In the genomic region with DNA sequence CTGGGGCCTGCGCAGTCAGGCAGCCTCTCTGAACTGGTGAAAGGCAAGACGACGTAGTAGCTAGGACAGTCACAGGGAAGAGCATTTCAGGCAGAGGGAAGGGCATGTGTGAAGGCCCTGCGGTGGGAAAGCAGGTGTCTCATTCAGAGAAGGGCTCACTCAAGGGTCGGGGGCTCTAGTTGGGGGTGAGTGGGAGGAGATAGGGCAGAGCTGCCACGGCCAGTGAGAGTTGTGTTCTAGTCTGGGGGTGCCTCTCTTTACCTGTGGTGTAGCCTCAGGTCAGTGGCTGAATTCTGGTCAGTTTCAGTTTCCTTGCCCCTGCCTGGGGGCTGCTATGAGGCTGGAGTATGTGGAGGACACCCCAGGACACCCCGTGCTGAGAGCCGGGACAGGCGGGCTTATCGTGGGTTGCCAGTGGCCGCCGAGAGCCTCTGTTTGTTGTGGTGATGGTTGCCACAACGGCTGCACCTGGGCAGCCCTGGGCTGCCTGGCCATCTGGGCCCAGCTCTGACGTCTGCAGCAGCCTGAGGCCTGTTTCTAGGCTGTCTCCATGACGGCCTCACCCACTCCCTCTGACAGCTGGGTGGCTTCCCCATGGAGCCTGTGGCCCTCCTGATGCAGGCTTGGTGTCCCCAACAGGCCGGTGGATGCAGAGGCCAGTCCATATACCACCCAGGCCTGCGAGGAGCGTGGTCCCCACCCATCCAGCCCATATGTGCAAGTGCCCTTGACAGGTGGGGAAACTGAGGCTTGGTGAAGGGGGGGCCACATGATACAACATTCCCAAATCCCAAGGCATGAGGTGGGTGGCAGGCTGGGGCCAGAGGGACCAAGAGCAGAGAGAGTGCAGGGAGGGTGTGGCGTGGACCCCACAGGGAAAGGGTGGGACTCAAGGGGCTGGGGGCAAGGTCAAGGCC, we compare ENCODE assay signal across 9 cellular contexts. TPM values are rescaled to one million over a fixed set of nuclear protein-coding genes. Genes with fewer than 3 reads are reported as not detected.
A peak's percentile ranks its signal among the peaks of the same experiment; 100 is the strongest.
DNase-seq lines count a peak whose midpoint lies in the region; ATAC-seq, FAIRE-seq and TF ChIP-seq lines count a peak whose summit lies in the region.
"Had no signal": no experiment of that assay in that cellular context is flagged by ENCODE, and none has a peak within 500 bp of the region (broad histone marks: within the 10 kb centered on the region; RNA-seq: fewer than 3 reads in every experiment).

No MANE protein-coding gene starts in this region.

- TF ChIP-seq POLR2A in A549 (IDR thresholded peaks at IDR 0.05; ENCODE audit: low read length) (no peak), H54 (IDR thresholded peaks at IDR 0.05; ENCODE audit: low read depth, low read length) (0 out of 2 replicates have a peak, but pooled peaks have one; percentile 12), HepG2 (IDR thresholded peaks at IDR 0.05; ENCODE audit: insufficient read depth in 1 of 2, low read depth in 2 of 2, low read length in 2 of 2) (no peak)

- CTCF ChIA-PET in A549 (lab: Yijun Ruan, JAX), result interaction anchor here (0.6 to 1.3 kb wide), 4 partner anchors 13 to 23 kb away, joined by 3 to 4 read pairs (median 3); no protein-coding TSS in a partner anchor
- CTCF ChIA-PET in HepG2 (lab: Yijun Ruan, JAX; ENCODE audit: low intra/inter-chr PET ratio, low total read pairs), result no interaction called here

- H3K9me3 ChIP-seq in A549, result no peaks in the 10 kb centered on the region
- no peaks in the 10 kb centered on the region for H3K9me3 ChIP-seq in HepG2 (ENCODE audit: low read length)
- H3K9me3 ChIP-seq: ovary had no signal

- H3K27ac ChIP-seq in A549 (no peak overlapping the region), HepG2 (ENCODE audit: extremely low read length, insufficient read depth, low read length) (no peak overlapping the region)
- H3K27ac ChIP-seq: ovary had no signal

- TF ChIP-seq CTCF in A549 (IDR thresholded peaks at IDR 0.05) (no peak), bronchial epithelial cell (IDR thresholded peaks at IDR 0.05; ENCODE audit: insufficient read depth, low read length, severe bottlenecking) (no peak), HepG2 (CRISPR knock-in tag; IDR thresholded peaks at IDR 0.05) (no peak)

- H3K36me3 ChIP-seq in bronchial epithelial cell (ENCODE audit: control insufficient read depth, insufficient read depth, low read length) (peaks cover 18% of the 10 kb centered on the region), HepG2 (replicated peaks in 1 of 2; ENCODE audit: control insufficient read depth in 1 of 2, insufficient read depth in 2 of 2, low read length in 2 of 2) (peaks cover 14 to 54% of the 10 kb centered on the region in 2 experiments)
- H3K36me3 ChIP-seq: ovary had no signal

- intact Hi-C loops in HepG2 (cut with micrococcal nuclease; ENCODE audit: unreplicated experiment) (no loop called here), posterior vena cava (cut with DNase I) (no loop called here)

- 64% methylated on average over 19 of the region's 19 CpGs for WGBS in A549 (ENCODE audit: missing lambda C conversion rate)
- 61% methylated on average over 19 of the region's 19 CpGs for WGBS in HepG2 (ENCODE audit: low lambda C conversion rate)

- ATAC-seq in A549, result peak; percentile 8 to 14; a peak in 3 of 6 replicates
- peak; percentile 5; the same call in 1 of the 3 replicates for ATAC-seq in HepG2

- BruUV-seq in HepG2 (replicated peaks; lab: Mats Ljungman, UMichigan), result no TSS peak

- H3K79me2 ChIP-seq in HepG2 (ENCODE audit: insufficient read depth, low read length), result peaks cover 57% of the 10 kb centered on the region

- in situ Hi-C loops in HepG2 (cut with HindIII; ENCODE audit: extremely low pct_ligation_motif_present, low pct_unique_long_range_greater_than_20kb), result no loop called here

- H3K27me3 ChIP-seq in bronchial epithelial cell (ENCODE audit: control insufficient read depth, insufficient read depth, low read length), result no peaks in the 10 kb centered on the region
- H3K27me3 ChIP-seq in HepG2 (ENCODE audit: control insufficient read depth in 1 of 2, insufficient read depth in 2 of 2, low read length in 2 of 2), result no peaks in the 10 kb centered on the region
- H3K27me3 ChIP-seq: ovary had no signal

- FAIRE-seq in A549 (lab: Jason Lieb, UNC) (no peak), H54 (lab: Jason Lieb, UNC) (no peak), bronchial epithelial cell (lab: Jason Lieb, UNC) (peak; percentile 96), HepG2 (lab: Jason Lieb, UNC) (no peak)

- H3K4me1 ChIP-seq in A549, result no peaks in the 10 kb centered on the region; the same call in 2 of the 3 replicates
- no peaks in the 10 kb centered on the region for H3K4me1 ChIP-seq in HepG2 (ENCODE audit: insufficient read depth, low read length)

- no peak overlapping the region for H3K9ac ChIP-seq in HepG2 (ENCODE audit: insufficient read depth, low read depth, low read length)

- H3K4me3 ChIP-seq in A549, result no peak overlapping the region
- no peak overlapping the region for H3K4me3 ChIP-seq in bronchial epithelial cell (ENCODE audit: low read depth, low read length)
- H3K4me3 ChIP-seq in HepG2 (replicated peaks in 1 of 3; ENCODE audit: insufficient read depth in 1 of 3, low read depth in 2 of 3, low read length in 3 of 3), result no peak overlapping the region
- H3K4me3 ChIP-seq: ovary had no signal

- peaks cover 55% of the 10 kb centered on the region; the same call in 1 of the 2 replicates for H4K20me1 ChIP-seq in HepG2 (ENCODE audit: insufficient read depth, low read length)

- TF ChIP-seq RAD21 in A549 (conservative IDR thresholded peaks at IDR 0.05 in 1 of 2, IDR thresholded peaks at IDR 0.05 in 1 of 2), result no peak
- no peak for TF ChIP-seq RAD21 in HepG2 (CRISPR knock-in tag; IDR thresholded peaks at IDR 0.05)

- H2AFZ ChIP-seq in HepG2 (ENCODE audit: low read length), result no peak overlapping the region

- POLR2A ChIA-PET in A549 (lab: Yijun Ruan, JAX) (no interaction called here), HepG2 (lab: Yijun Ruan, JAX) (interaction anchor here (0.6 kb wide), 1 partner anchor 18 kb away, joined by 3 read pairs; no protein-coding TSS in a partner anchor)

- no peak overlapping the region for H3K4me2 ChIP-seq in A549
- no peak overlapping the region for H3K4me2 ChIP-seq in HepG2 (ENCODE audit: low read depth, low read length)

- TF ChIP-seq EP300 in A549 (IDR thresholded peaks at IDR 0.05) (no peak), HepG2 (IDR thresholded peaks at IDR 0.05; ENCODE audit: low read depth in 2 of 2, low read length in 2 of 2) (no peak), HepG2 (CRISPR knock-in tag; IDR thresholded peaks at IDR 0.05; ENCODE audit: borderline replicate concordance) (no peak)

- peak in 1 of 2 experiments; percentile 55 for DNase-seq in A549 (ENCODE audit: low read depth in 1 of 2, low spot score in 1 of 2)
- no peak for DNase-seq in H54 (ENCODE audit: insufficient read length, low spot score)
- peak; percentile 42 for DNase-seq in bronchial epithelial cell (ENCODE audit: low read depth)
- DNase-seq in HepG2 (ENCODE audit: low spot score), result no peak
- no peak for DNase-seq in stimulated activated CD4-positive, alpha-beta T cell treated with anti-CD3 and anti-CD28 coated beads, Interleukin-12 subunit alpha, Interleukin-12 subunit beta, amount 100 ng/mL, for 4 hours
- DNase-seq in 8988T, result no peak
- no peak for DNase-seq in posterior vena cava (ENCODE audit: low spot score)
- DNase-seq in NCI-H2081 treated with DMSO at 0.1 percent for 48 hours (lab: John Stamatoyannopoulos, UW), result no peak
- DNase-seq: ovary had no signal

RNA-seq across cellular contexts. Expression of a gene that starts 10.8 kb away (rescaled TPM):
- polyA plus RNA-seq in A549 (2011; rRNA removed), result 13.9 and 25.0 TPM in 2 replicates
- polyA plus RNA-seq in A549 (2012; cell fraction: cytosol; rRNA removed), result 53.0 and 68.6 TPM in 2 replicates
- polyA plus RNA-seq in A549 (2012; cell fraction: nucleus; rRNA removed), result 114 and 126 TPM in 2 replicates
- 36.9 to 42.8 TPM (median 37.1 TPM) in 3 replicates for polyA plus RNA-seq in A549 (2017; fragmentation: RNase III; extraction: RNeasy Plus Mini Kit Qiagen cat#74134 plus additional on column Dnase treatment)
- polyA minus RNA-seq in A549 (2011; rRNA and poly(A)+ RNA removed), result 28.0 and 35.0 TPM in 2 replicates
- 5.3 and 7.7 TPM in 2 replicates for total RNA-seq in bronchial epithelial cell
- 20.5 and 39.8 TPM in 2 replicates for total RNA-seq in HepG2 (2016; rRNA removed; fragmentation: Illumina TruSeq; extraction: Trizol)
- total RNA-seq in HepG2 (2016; cell fraction: cytosol; rRNA removed; fragmentation: Illumina TruSeq; extraction: Trizol; ENCODE audit: low read depth), result 7.7 and 8.7 TPM in 2 replicates
- 18.3 and 35.2 TPM in 2 replicates for total RNA-seq in HepG2 (2016; cell fraction: insoluble cytoplasmic fraction; rRNA removed; fragmentation: Illumina TruSeq; extraction: Trizol)
- 33.7 and 35.8 TPM in 2 replicates for total RNA-seq in HepG2 (2016; cell fraction: membrane; rRNA removed; fragmentation: Illumina TruSeq; extraction: Trizol)
- 32.1 and 34.9 TPM in 2 replicates for total RNA-seq in HepG2 (2016; cell fraction: nucleus; rRNA removed; fragmentation: Illumina TruSeq; extraction: Trizol)
- 27.4 and 31.9 TPM in 2 replicates for polyA plus RNA-seq in HepG2 (2011; rRNA removed)
- 31.3 and 32.8 TPM in 2 replicates for polyA plus RNA-seq in HepG2 (2011; cell fraction: cytosol; rRNA removed)
- 53.3 and 53.4 TPM in 2 replicates for polyA plus RNA-seq in HepG2 (2011; cell fraction: nucleus; rRNA removed)
- 39.9 and 42.2 TPM in 2 replicates for polyA plus RNA-seq in HepG2 (2012)
- polyA plus RNA-seq in HepG2 (2016; cell fraction: cytosol; fragmentation: Illumina TruSeq; extraction: Trizol; ENCODE audit: low read depth), result 14.1 and 15.9 TPM in 2 replicates
- polyA plus RNA-seq in HepG2 (2016; cell fraction: insoluble cytoplasmic fraction; fragmentation: Illumina TruSeq; extraction: Trizol; ENCODE audit: low read depth), result 67.2 and 88.4 TPM in 2 replicates
- 51.1 and 52.5 TPM in 2 replicates for polyA plus RNA-seq in HepG2 (2016; cell fraction: membrane; fragmentation: Illumina TruSeq; extraction: Trizol; ENCODE audit: low read depth)
- 86.9 and 97.6 TPM in 2 replicates for polyA plus RNA-seq in HepG2 (2016; cell fraction: nucleus; fragmentation: Illumina TruSeq; extraction: Trizol; ENCODE audit: insufficient read depth, low read depth)
- 26.9 and 40.6 TPM in 2 replicates for polyA minus RNA-seq in HepG2 (2011; rRNA and poly(A)+ RNA removed; ENCODE audit: low replicate concordance)
- 19.3 and 21.4 TPM in 2 replicates for polyA minus RNA-seq in HepG2 (2011; cell fraction: cytosol; rRNA and poly(A)+ RNA removed)
- 16.0 and 18.3 TPM in 2 replicates for polyA minus RNA-seq in HepG2 (2011; cell fraction: nucleus; rRNA and poly(A)+ RNA removed)
- total RNA-seq in posterior vena cava, result 10 to 100 TPM; 47.7 to 83.4 TPM

RNA-seq across cellular contexts. Expression of a gene that starts 42.1 kb away (rescaled TPM):
- 1.1 and 1.5 TPM in 2 replicates for polyA plus RNA-seq in A549 (2011; rRNA removed)
- 0.61 and 1.0 TPM in 2 replicates for polyA plus RNA-seq in A549 (2012; cell fraction: cytosol; rRNA removed)
- 1.0 and 1.3 TPM in 2 replicates for polyA plus RNA-seq in A549 (2012; cell fraction: nucleus; rRNA removed)
- 1.0 to 1.6 TPM (median 1.3 TPM) in 3 replicates for polyA plus RNA-seq in A549 (2017; fragmentation: RNase III; extraction: RNeasy Plus Mini Kit Qiagen cat#74134 plus additional on column Dnase treatment)
- polyA minus RNA-seq in A549 (2011; rRNA and poly(A)+ RNA removed), result 1.3 and 1.5 TPM in 2 replicates
- 0.53 and 0.77 TPM in 2 replicates for total RNA-seq in bronchial epithelial cell
- 0.31 and 0.45 TPM in 2 replicates for total RNA-seq in HepG2 (2016; rRNA removed; fragmentation: Illumina TruSeq; extraction: Trizol)
- total RNA-seq in HepG2 (2016; cell fraction: cytosol; rRNA removed; fragmentation: Illumina TruSeq; extraction: Trizol; ENCODE audit: low read depth), result 0.18 and 0.30 TPM in 2 replicates
- 0.28 and 0.43 TPM in 2 replicates for total RNA-seq in HepG2 (2016; cell fraction: insoluble cytoplasmic fraction; rRNA removed; fragmentation: Illumina TruSeq; extraction: Trizol)
- total RNA-seq in HepG2 (2016; cell fraction: membrane; rRNA removed; fragmentation: Illumina TruSeq; extraction: Trizol), result 0.38 and 0.43 TPM in 2 replicates
- total RNA-seq in HepG2 (2016; cell fraction: nucleus; rRNA removed; fragmentation: Illumina TruSeq; extraction: Trizol), result 0.34 and 0.44 TPM in 2 replicates
- polyA plus RNA-seq in HepG2 (2011; rRNA removed), result 2.3 and 2.9 TPM in 2 replicates
- 2.2 and 2.3 TPM in 2 replicates for polyA plus RNA-seq in HepG2 (2011; cell fraction: cytosol; rRNA removed)
- 2.5 and 3.4 TPM in 2 replicates for polyA plus RNA-seq in HepG2 (2011; cell fraction: nucleus; rRNA removed)
- 2.2 and 3.4 TPM in 2 replicates for polyA plus RNA-seq in HepG2 (2012)
- 0.19 and 0.27 TPM in 2 replicates for polyA plus RNA-seq in HepG2 (2016; cell fraction: cytosol; fragmentation: Illumina TruSeq; extraction: Trizol; ENCODE audit: low read depth)
- polyA plus RNA-seq in HepG2 (2016; cell fraction: insoluble cytoplasmic fraction; fragmentation: Illumina TruSeq; extraction: Trizol; ENCODE audit: low read depth), result 0.74 and 0.80 TPM in 2 replicates
- polyA plus RNA-seq in HepG2 (2016; cell fraction: membrane; fragmentation: Illumina TruSeq; extraction: Trizol; ENCODE audit: low read depth), result 0.39 and 0.44 TPM in 2 replicates
- polyA plus RNA-seq in HepG2 (2016; cell fraction: nucleus; fragmentation: Illumina TruSeq; extraction: Trizol; ENCODE audit: insufficient read depth, low read depth), result 1.1 TPM in 2 replicates
- 2.3 and 4.5 TPM in 2 replicates for polyA minus RNA-seq in HepG2 (2011; rRNA and poly(A)+ RNA removed; ENCODE audit: low replicate concordance)
- polyA minus RNA-seq in HepG2 (2011; cell fraction: cytosol; rRNA and poly(A)+ RNA removed), result 1.8 and 2.8 TPM in 2 replicates
- 1.5 and 2.9 TPM in 2 replicates for polyA minus RNA-seq in HepG2 (2011; cell fraction: nucleus; rRNA and poly(A)+ RNA removed)
- 1 to 10 TPM; 7.8 to 8.8 TPM for total RNA-seq in posterior vena cava
